20 cellular contexts compared by ENCODE assay signal in genomic region chr20:61883867-61884393, GRCh38.
"Had no signal": no experiment of that assay in that cellular context is flagged by ENCODE, and none has a peak within 500 bp of the region (broad histone marks: within the 10 kb centered on the region; RNA-seq: fewer than 3 reads in every experiment).

No MANE protein-coding gene starts in this region.

- H3K9me3 ChIP-seq: heart left ventricle, lower lobe of right lung, testis, tibial nerve, upper lobe of right lung had no signal

- H3K9me3 Mint-ChIP-seq: memory B cell; natural killer cell treated with Interleukin-12 subunit alpha and Interleukin-12 subunit beta and Interleukin-15 and Interleukin-18, amount 100 ng/mL, for 72 hours; stimulated activated effector memory CD8-positive, alpha-beta T cell treated with anti-CD3 and anti-CD28 coated beads, Interleukin-12 subunit alpha, Interleukin-12 subunit beta, amount 100 ng/mL, for 72 hours had no signal

- H3K36me3 Mint-ChIP-seq: memory B cell; natural killer cell treated with Interleukin-12 subunit alpha and Interleukin-12 subunit beta and Interleukin-15 and Interleukin-18, amount 100 ng/mL, for 72 hours; stimulated activated effector memory CD8-positive, alpha-beta T cell treated with anti-CD3 and anti-CD28 coated beads, Interleukin-12 subunit alpha, Interleukin-12 subunit beta, amount 100 ng/mL, for 72 hours had no signal

- H3K27ac ChIP-seq: dorsolateral prefrontal cortex, heart left ventricle, lower lobe of right lung, testis, tibial nerve, upper lobe of right lung had no signal

- H3K27ac Mint-ChIP-seq: memory B cell; natural killer cell treated with Interleukin-12 subunit alpha and Interleukin-12 subunit beta and Interleukin-15 and Interleukin-18, amount 100 ng/mL, for 72 hours; stimulated activated effector memory CD8-positive, alpha-beta T cell treated with anti-CD3 and anti-CD28 coated beads, Interleukin-12 subunit alpha, Interleukin-12 subunit beta, amount 100 ng/mL, for 72 hours had no signal

- H3K4me3 ChIP-seq: dorsolateral prefrontal cortex, heart left ventricle, lower lobe of right lung, testis, tibial nerve, upper lobe of right lung had no signal

- H3K27me3 ChIP-seq: testis, tibial nerve, upper lobe of right lung had no signal

- H3K4me1 ChIP-seq: lower lobe of right lung, testis, upper lobe of right lung had no signal

- H3K4me3 Mint-ChIP-seq: memory B cell; natural killer cell treated with Interleukin-12 subunit alpha and Interleukin-12 subunit beta and Interleukin-15 and Interleukin-18, amount 100 ng/mL, for 72 hours; stimulated activated effector memory CD8-positive, alpha-beta T cell treated with anti-CD3 and anti-CD28 coated beads, Interleukin-12 subunit alpha, Interleukin-12 subunit beta, amount 100 ng/mL, for 72 hours had no signal

- H3K36me3 ChIP-seq: heart left ventricle, lower lobe of right lung, tibial nerve, upper lobe of right lung had no signal

- DNase-seq: caudate nucleus; cortex of kidney; dorsolateral prefrontal cortex; effector CD8-positive, alpha-beta T cell; hypothalamus; islet precursor cell; lower lobe of right lung; midbrain; small intestine; stimulated activated CD4-positive, alpha-beta T cell treated with anti-CD3 and anti-CD28 coated beads, Interleukin-4, amount 100 ng/mL, for 1 hour; stimulated activated CD8-positive, alpha-beta memory T cell treated with anti-CD3 and anti-CD28 coated beads, Interleukin-4, amount 100 ng/mL, for 48 hours; stimulated activated naive CD8-positive, alpha-beta T cell treated with anti-CD3 and anti-CD28 coated beads, Interleukin-15, Interleukin-2, amounts not matched to agents 100 U/mL and 50 U/mL, for 24 hours; testis; upper lobe of right lung had no signal

- FAIRE-seq: frontal cortex, small intestine had no signal
